In the genomic region with DNA sequence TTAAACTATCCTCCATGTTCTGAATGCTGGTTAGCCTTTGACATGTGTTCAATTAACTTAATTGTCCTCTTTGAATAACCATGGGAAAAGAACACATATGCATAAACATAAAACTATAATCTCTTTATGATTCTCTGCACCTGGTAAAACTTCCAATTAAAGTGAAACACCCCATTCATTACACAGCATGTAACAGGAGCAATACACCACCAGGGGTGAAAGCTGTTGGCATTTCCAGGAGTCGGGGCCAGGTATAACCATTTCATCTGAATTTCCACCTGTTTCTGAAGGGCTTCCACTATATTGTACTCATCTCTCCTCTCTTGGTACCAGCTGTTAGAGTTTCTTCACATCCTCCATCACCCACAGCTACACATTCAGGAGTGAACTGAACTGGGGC, we compare ENCODE assay signal across 16 cellular contexts.
"Had no signal": no experiment of that assay in that cellular context is flagged by ENCODE, and none has a peak within 500 bp of the region (broad histone marks: within the 10 kb centered on the region; RNA-seq: fewer than 3 reads in every experiment).

No MANE protein-coding gene starts in this region.

- H3K36me3 ChIP-seq: ascending aorta, left ventricle myocardium inferior, neutrophil had no signal

- H3K27me3 Mint-ChIP-seq: activated naive CD8-positive, alpha-beta T cell treated with anti-CD3 and anti-CD28 coated beads, Interleukin-2, amount 50 U/mL, for 24 hours had no signal

- H3K4me3 ChIP-seq: ascending aorta, hepatocyte, left ventricle myocardium inferior, stomach, testis had no signal

- H3K36me3 Mint-ChIP-seq: naive thymus-derived CD8-positive, alpha-beta T cell had no signal

- DNase-seq: activated naive CD4-positive, alpha-beta T cell treated with anti-CD3 and anti-CD28 coated beads for 36 hours; activated naive CD8-positive, alpha-beta T cell treated with anti-CD3 and anti-CD28 coated beads, Interleukin-2, amount 50 U/mL, for 24 hours; activated T-cell treated with anti-CD3 and anti-CD28 coated beads for 4 hours; left ventricle myocardium inferior; naive thymus-derived CD8-positive, alpha-beta T cell; posterior cingulate gyrus; retina; stimulated activated CD4-positive, alpha-beta T cell treated with anti-CD3 and anti-CD28 coated beads, Interleukin-12 subunit alpha, Interleukin-12 subunit beta, amount 100 ng/mL, for 4 hours; stimulated activated CD4-positive, alpha-beta T cell treated with anti-CD3 and anti-CD28 coated beads, Interleukin-2, amount 100 ng/mL, for 24 hours; stomach; testis had no signal

- H3K4me3 Mint-ChIP-seq: activated naive CD4-positive, alpha-beta T cell treated with anti-CD3 and anti-CD28 coated beads for 36 hours; activated naive CD8-positive, alpha-beta T cell treated with anti-CD3 and anti-CD28 coated beads, Interleukin-2, amount 50 U/mL, for 24 hours; naive thymus-derived CD8-positive, alpha-beta T cell; T-helper 2 cell treated with Interferon-gamma antibody and Interleukin-4, amounts not matched to agents 5 μg/mL and 100 μg/mL, for 36 hours had no signal

- H3K27ac ChIP-seq: ascending aorta, hepatocyte, left ventricle myocardium inferior, neutrophil, stomach, testis had no signal

- H3K27me3 ChIP-seq: ascending aorta, hepatocyte, neutrophil, stomach, testis had no signal

- H3K4me1 Mint-ChIP-seq: activated naive CD8-positive, alpha-beta T cell treated with anti-CD3 and anti-CD28 coated beads, Interleukin-2, amount 50 U/mL, for 24 hours; naive thymus-derived CD8-positive, alpha-beta T cell had no signal

- H3K9me3 Mint-ChIP-seq: T-helper 2 cell treated with Interferon-gamma antibody and Interleukin-4, amounts not matched to agents 5 μg/mL and 100 μg/mL, for 36 hours had no signal

- H3K27ac Mint-ChIP-seq: activated naive CD4-positive, alpha-beta T cell treated with anti-CD3 and anti-CD28 coated beads for 36 hours; activated naive CD8-positive, alpha-beta T cell treated with anti-CD3 and anti-CD28 coated beads, Interleukin-2, amount 50 U/mL, for 24 hours; activated T-helper 2 cell treated with anti-CD3 and anti-CD28 coated beads, Interferon-gamma antibody, Interleukin-2, Interleukin-4, amounts not matched to agents 10 μg/mL and 5 μg/mL and 100 μg/mL, durations not matched to agents 14 hours and 24 hours and 36 hours; naive thymus-derived CD8-positive, alpha-beta T cell; T-helper 2 cell treated with Interferon-gamma antibody and Interleukin-4, amounts not matched to agents 5 μg/mL and 100 μg/mL, for 36 hours had no signal
